In genomic region chr1:14474856-14475255, GRCh38 we compare ENCODE assay signal across 20 cellular contexts.
DNase-seq lines count a peak whose midpoint lies in the region; ATAC-seq, FAIRE-seq and TF ChIP-seq lines count a peak whose summit lies in the region.
"Had no signal": no experiment of that assay in that cellular context is flagged by ENCODE, and none has a peak within 500 bp of the region (broad histone marks: within the 10 kb centered on the region; RNA-seq: fewer than 3 reads in every experiment).

No MANE protein-coding gene starts in this region.

- TF ChIP-seq POLR2A in K562 (conservative IDR thresholded peaks at IDR 0.05), result no peak

- in situ Hi-C loops in K562 (cut with MboI), result no loop called here

- no peak for FAIRE-seq in K562 (lab: Jason Lieb, UNC)
- FAIRE-seq in urothelium cell line (lab: Jason Lieb, UNC), result peak; percentile 48
- FAIRE-seq: A549, D721Med, G401.6, GM12891, GM19239 had no signal

- ATAC-seq in K562 (no peak), GM19328 (IDR thresholded peaks at IDR 0.05; ENCODE audit: unreplicated experiment) (no peak)
- ATAC-seq: A549; CD8-positive, alpha-beta T cell had no signal

- H3K9ac ChIP-seq in K562 (ENCODE audit: insufficient read depth in 1 of 2, low read depth in 2 of 2, low read length in 2 of 2) (no peak overlapping the region), mesendoderm (ENCODE audit: low read length) (no peak overlapping the region)
- H3K9ac ChIP-seq: BLaER1 treated with 17β-estradiol and CSF1 and Interleukin-3, amounts not matched to agents 10 nM and 100 nM had no signal

- H3K79me2 ChIP-seq in K562 (ENCODE audit: control insufficient read depth, insufficient read depth, low read length) (no peaks in the 10 kb centered on the region; the same call in 2 of the 3 replicates), mesendoderm (ENCODE audit: control insufficient read depth, insufficient read depth, low read length) (no peaks in the 10 kb centered on the region)

- no peaks in the 10 kb centered on the region for H3K36me3 ChIP-seq in HEK293 (ENCODE audit: control insufficient read depth in 2 of 2, insufficient read depth in 1 of 2, low read length in 2 of 2)
- H3K36me3 ChIP-seq in K562 (ENCODE audit: control insufficient read depth, insufficient read depth, low read length), result no peaks in the 10 kb centered on the region
- H3K36me3 ChIP-seq in mesendoderm (ENCODE audit: control insufficient read depth, insufficient read depth, low read length), result no peaks in the 10 kb centered on the region
- H3K36me3 ChIP-seq: BLaER1 treated with 17β-estradiol and CSF1 and Interleukin-3, amounts not matched to agents 10 nM and 100 nM had no signal

- no peak overlapping the region for H4K5ac ChIP-seq in mesendoderm (ENCODE audit: low read length)

- no peak overlapping the region for H2AFZ ChIP-seq in K562 (ENCODE audit: low read depth, low read length)

- H3K4me1 ChIP-seq in HEK293 (ENCODE audit: control insufficient read depth, insufficient read depth, low read length) (no peaks in the 10 kb centered on the region), K562 (replicated peaks in 1 of 2; ENCODE audit: control insufficient read depth in 2 of 2, insufficient read depth in 2 of 2, low read length in 2 of 2) (peaks cover 4 to 12% of the 10 kb centered on the region in 2 experiments), mesendoderm (ENCODE audit: control insufficient read depth, low read depth, low read length) (no peaks in the 10 kb centered on the region)
- H3K4me1 ChIP-seq: A549; BLaER1 treated with 17β-estradiol and CSF1 and Interleukin-3, amounts not matched to agents 10 nM and 100 nM had no signal

- H4K8ac ChIP-seq in mesendoderm (ENCODE audit: low read depth, low read length), result no peak overlapping the region

- no peaks in the 10 kb centered on the region for H3K9me1 ChIP-seq in K562 (ENCODE audit: control insufficient read depth, insufficient read depth, low read length)

- no peaks in the 10 kb centered on the region for H3K79me1 ChIP-seq in mesendoderm (ENCODE audit: low read length)

- no peak overlapping the region for H3K23ac ChIP-seq in mesendoderm (ENCODE audit: low read length)

- 71% methylated on average over 1 of the region's 1 CpG for WGBS in K562 (ENCODE audit: insufficient coverage, low coverage, missing lambda C conversion rate)
- 100% methylated on average over 1 of the region's 1 CpG for WGBS in mesendoderm (ENCODE audit: extremely low coverage, insufficient coverage, low lambda C conversion rate)

- H2BK15ac ChIP-seq in mesendoderm (replicated peaks; ENCODE audit: low read depth), result no peak overlapping the region

- POLR2A ChIA-PET in HEK293 (lab: Yijun Ruan, JAX) (no interaction called here), K562 (lab: Yijun Ruan, JAX) (no interaction called here)

- no peak overlapping the region for H2BK120ac ChIP-seq in mesendoderm (ENCODE audit: low read depth, low read length)

- H3K18ac ChIP-seq in mesendoderm (ENCODE audit: low read length), result no peak overlapping the region

- no peak overlapping the region for H2BK5ac ChIP-seq in mesendoderm (ENCODE audit: low read length)

- CTCF ChIA-PET in HEK293 (lab: Yijun Ruan, JAX) (interaction anchor here (0.6 to 1.0 kb wide), 2 partner anchors 135 to 361 kb away, joined by 3 read pairs; no protein-coding TSS in a partner anchor), K562 (lab: Yijun Ruan, JAX; ENCODE audit: low intra/inter-chr PET ratio) (no interaction called here)

- TF ChIP-seq CTCF in HEK293 (tag by site-specific recombination; IDR thresholded peaks at IDR 0.05) (no peak), K562 (IDR thresholded peaks at IDR 0.05 in 2 of 3, conservative IDR thresholded peaks at IDR 0.05 in 1 of 3; ENCODE audit: insufficient read depth in 2 of 3, low read depth in 1 of 3, low read length in 3 of 3) (no peak)

- H4K20me1 ChIP-seq in K562 (replicated peaks; ENCODE audit: control insufficient read depth, insufficient read depth, low read length), result no peaks in the 10 kb centered on the region
- H4K20me1 ChIP-seq: BLaER1 treated with 17β-estradiol and CSF1 and Interleukin-3, amounts not matched to agents 10 nM and 100 nM had no signal

- no peak for TF ChIP-seq EP300 in K562 (IDR thresholded peaks at IDR 0.05; ENCODE audit: low read length)

- no peak for DNase-seq in K562 (ENCODE audit: extremely low read depth in 1 of 4, low spot score in 3 of 4)
- no peak for DNase-seq in urothelium cell line (ENCODE audit: low spot score)
- no peak for DNase-seq in mesendoderm
- DNase-seq: AML-193; Caco-2; Calu3; CD4-positive, alpha-beta T cell; CD8-positive, alpha-beta T cell; DMS79 treated with DMSO at 0.1 percent for 48 hours; GF-D8 had no signal

- no peaks in the 10 kb centered on the region; a peak in 1 of 5 replicates for H3K27me3 ChIP-seq in K562 (ENCODE audit: control insufficient read depth in 2 of 2, insufficient read depth in 2 of 2, low read length in 2 of 2)
- no peaks in the 10 kb centered on the region for H3K27me3 ChIP-seq in mesendoderm (ENCODE audit: insufficient read depth, low read length, poor library complexity)
- H3K27me3 ChIP-seq: BLaER1 treated with 17β-estradiol and CSF1 and Interleukin-3, amounts not matched to agents 10 nM and 100 nM had no signal

- no peak overlapping the region for H3K4me3 ChIP-seq in HEK293 (ENCODE audit: low read depth, low read length)
- no peak overlapping the region for H3K4me3 ChIP-seq in K562
- no peak overlapping the region for H3K4me3 ChIP-seq in mesendoderm (ENCODE audit: low read length)
- H3K4me3 ChIP-seq: A549; BLaER1 treated with 17β-estradiol and CSF1 and Interleukin-3, amounts not matched to agents 10 nM and 100 nM had no signal

- no peak overlapping the region for H2AK5ac ChIP-seq in mesendoderm (ENCODE audit: low read length)

- no peak for TF ChIP-seq RAD21 in K562 (CRISPR knock-in tag; conservative IDR thresholded peaks at IDR 0.05 in 1 of 2, IDR thresholded peaks at IDR 0.05 in 1 of 2)

- intact Hi-C loops in K562 (cut with micrococcal nuclease), result no loop called here

- H3K9me3 ChIP-seq in HEK293 (ENCODE audit: control insufficient read depth, insufficient read depth, low read depth, low read length) (no peaks in the 10 kb centered on the region), K562 (replicated peaks; ENCODE audit: control insufficient read depth, insufficient read depth, low read depth, low read length) (no peaks in the 10 kb centered on the region)
- H3K9me3 ChIP-seq: A549; BLaER1 treated with 17β-estradiol and CSF1 and Interleukin-3, amounts not matched to agents 10 nM and 100 nM; Caco-2 had no signal

- no peak overlapping the region for H3K4me2 ChIP-seq in K562 (ENCODE audit: insufficient read depth, low read length)
- no peak overlapping the region for H3K4me2 ChIP-seq in mesendoderm (ENCODE audit: low read length)
- H3K4me2 ChIP-seq: A549; BLaER1 treated with 17β-estradiol and CSF1 and Interleukin-3, amounts not matched to agents 10 nM and 100 nM had no signal

- no TSS peak for BruUV-seq in K562 (replicated peaks; lab: Mats Ljungman, UMichigan)

- H3K27ac ChIP-seq in HEK293 (ENCODE audit: extremely low read depth, low read depth, low read length) (no peak overlapping the region), K562 (ENCODE audit: extremely low read depth, low read depth, low read length) (no peak overlapping the region), mesendoderm (ENCODE audit: low read depth, low read length) (no peak overlapping the region)
- H3K27ac ChIP-seq: 22Rv1; A549; BLaER1 treated with 17β-estradiol and CSF1 and Interleukin-3, amounts not matched to agents 10 nM and 100 nM; C4-2B had no signal

- H3K56ac ChIP-seq in mesendoderm (ENCODE audit: low read length), result no peak overlapping the region

- H3K4ac ChIP-seq in mesendoderm (ENCODE audit: low read depth, low read length), result no peak overlapping the region

TF ChIP-seq in HEK293, 187 proteins besides CTCF, POLR2A, EP300 and RAD21:
- TF ChIP-seq HOXA7 (CRISPR knock-in tag; IDR thresholded peaks at IDR 0.05; ENCODE audit: borderline replicate concordance) (no peak), ZNF366 (tag by site-specific recombination; conservative IDR thresholded peaks at IDR 0.05) (peak; percentile 88), ZBTB17 (tag by site-specific recombination; IDR thresholded peaks at IDR 0.05) (peak; percentile 43; the same call in 1 of the 2 replicates), ZNF311 (tag by site-specific recombination; IDR thresholded peaks at IDR 0.05; ENCODE audit: borderline replicate concordance) (0 out of 2 replicates have a peak, but pooled peaks have one; percentile 28)

TF ChIP-seq in K562, 482 proteins besides CTCF, POLR2A, EP300 and RAD21:
- peak; percentile 61; the same call in 1 of the 2 replicates for TF ChIP-seq MCM3 (IDR thresholded peaks at IDR 0.05)
- TF ChIP-seq EHMT2 (IDR thresholded peaks at IDR 0.05), result peak; percentile 59; the same call in 1 of the 2 replicates
- no peak for TF ChIP-seq SMARCA5 (IDR thresholded peaks at IDR 0.05)

Comparison
In these comparisons a context has a peak if more than half of its experiments do, and no peak if none do; other contexts are left out.
1. Of the 44 proteins assayed by ChIP-seq in both K562 and HEK293: peak only in K562: none; only in HEK293: ZBTB17 and ZNF311; in both: none; in neither: 42.